In the genomic region with DNA sequence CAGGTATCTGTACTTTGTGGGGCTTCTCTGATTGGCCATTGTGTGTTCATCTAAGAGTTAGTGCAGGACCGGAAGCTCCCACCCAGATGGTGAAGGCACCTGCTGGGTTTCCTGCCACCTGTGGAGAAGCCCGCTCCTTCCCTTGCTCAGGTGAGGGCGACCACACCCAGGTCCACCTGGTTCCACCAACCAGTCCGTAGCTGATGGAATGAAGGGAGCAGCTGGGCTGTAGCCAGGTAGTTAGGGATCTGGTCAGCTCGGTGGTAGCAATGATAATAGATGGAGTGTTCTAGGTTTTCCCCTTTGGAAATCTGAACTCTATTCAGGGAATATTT, we compare ENCODE assay signal across 19 cellular contexts. TPM values are rescaled to one million over a fixed set of nuclear protein-coding genes. Genes with fewer than 3 reads are reported as not detected.
DNase-seq lines count a peak whose midpoint lies in the region; ATAC-seq and TF ChIP-seq lines count a peak whose summit lies in the region.
"Had no signal": no experiment of that assay in that cellular context is flagged by ENCODE, and none has a peak within 500 bp of the region (broad histone marks: within the 10 kb centered on the region; RNA-seq: fewer than 3 reads in every experiment).

No MANE protein-coding gene starts in this region.

- H3K4me3 ChIP-seq in BLaER1 = no peak overlapping the region
- peak overlapping the region in 1 of 2 experiments; percentile 29; a peak in 2 of 4 replicates for H3K4me3 ChIP-seq in Panc1 (ENCODE audit: low read depth in 2 of 2, low read length in 2 of 2)
- H3K4me3 ChIP-seq in osteoblast (ENCODE audit: insufficient read depth, low read length) = no peak overlapping the region

- BruUV-seq in Panc1 (replicated peaks; lab: Mats Ljungman, UMichigan) = no TSS peak

- DNase-seq in COLO668 (lab: John Stamatoyannopoulos, UW; ENCODE audit: unreplicated experiment) (peak; percentile 81), Panc1 (ENCODE audit: low read depth, low spot score) (no peak), osteoblast (ENCODE audit: insufficient read length, low spot score, missing footprints) (no peak), NCI-H446 treated with DMSO at 0.1 percent for 48 hours (lab: John Stamatoyannopoulos, UW) (no peak), HPDE6-E6E7 (ENCODE audit: extremely low spot score) (no peak)
- DNase-seq: COR-L47, DMS 273 treated with DMSO at 0.1 percent for 48 hours, H9, NCI-H1417, NCI-H1930, NCI-H446, NCI-H774, OCI-M1, RPMI8226, SIG-M5, T-helper 1 cell had no signal

- H3K4me1 ChIP-seq in BLaER1 = peaks cover 21% of the 10 kb centered on the region
- H3K4me1 ChIP-seq in Panc1 (ENCODE audit: control insufficient read depth, insufficient read depth, low read length) = peaks cover 93% of the 10 kb centered on the region
- H3K4me1 ChIP-seq in osteoblast (ENCODE audit: insufficient read depth, low read length) = peaks cover 72% of the 10 kb centered on the region

- H4K20me1 ChIP-seq in BLaER1 (no peaks in the 10 kb centered on the region), osteoblast (ENCODE audit: insufficient read depth, low read length) (peaks cover 82% of the 10 kb centered on the region)

- H3K4me2 ChIP-seq in BLaER1 = peak overlapping the region; percentile 80
- H3K4me2 ChIP-seq in osteoblast (ENCODE audit: insufficient read depth, low read length) = peak overlapping the region; percentile 71

- in situ Hi-C loops in Panc1 (cut with HindIII; ENCODE audit: low pct_unique_long_range_greater_than_20kb, low sequenced_read_pairs) = no loop called here

- CTCF ChIA-PET in Panc1 (lab: Charles Lee) = no interaction called here

- ATAC-seq in Panc1 (no peak), GM18868 (IDR thresholded peaks at IDR 0.05; ENCODE audit: unreplicated experiment) (no peak), HG03045 (IDR thresholded peaks at IDR 0.05; ENCODE audit: unreplicated experiment) (no peak)

- H3K36me3 ChIP-seq in BLaER1 (no peaks in the 10 kb centered on the region), Panc1 (ENCODE audit: control insufficient read depth, insufficient read depth, low read length) (no peaks in the 10 kb centered on the region; the same call in 1 of the 2 replicates), osteoblast (ENCODE audit: insufficient read depth, low read length) (peaks cover 29% of the 10 kb centered on the region)

- H3K9ac ChIP-seq in BLaER1 = no peak overlapping the region

- H3K79me2 ChIP-seq in osteoblast (ENCODE audit: insufficient read depth, low read length) = peaks cover 98% of the 10 kb centered on the region

- TF ChIP-seq CTCF in Panc1 (IDR thresholded peaks at IDR 0.05) (no peak), osteoblast (IDR thresholded peaks at IDR 0.05; ENCODE audit: extremely low read depth, low read depth, low read length) (no peak)

- H3K9me3 ChIP-seq in BLaER1 (no peaks in the 10 kb centered on the region), Panc1 (ENCODE audit: control insufficient read depth, insufficient read depth, low read depth, low read length) (no peaks in the 10 kb centered on the region), osteoblast (ENCODE audit: low read depth, low read length) (no peaks in the 10 kb centered on the region)

- intact Hi-C loops in Panc1 (cut with micrococcal nuclease; ENCODE audit: unreplicated experiment) = loop anchor here (5.0 kb wide), 1 partner anchor 134 kb away; no protein-coding TSS in a partner anchor

- no peak overlapping the region for H3K27ac ChIP-seq in BLaER1
- peak overlapping the region; percentile 100 for H3K27ac ChIP-seq in Panc1 (ENCODE audit: low read length)
- H3K27ac ChIP-seq in osteoblast (ENCODE audit: low read depth, low read length) = peak overlapping the region; percentile 79

- H2AFZ ChIP-seq in osteoblast (ENCODE audit: low read length) = no peak overlapping the region

- POLR2A ChIA-PET in Panc1 (lab: Charles Lee) = no interaction called here

- no peaks in the 10 kb centered on the region for H3K27me3 ChIP-seq in BLaER1
- H3K27me3 ChIP-seq in Panc1 (ENCODE audit: control insufficient read depth, insufficient read depth, low read length) = no peaks in the 10 kb centered on the region
- no peaks in the 10 kb centered on the region for H3K27me3 ChIP-seq in osteoblast (ENCODE audit: insufficient read depth, low read length)

RNA-seq across cellular contexts. Expression of gene SH3BP4, which starts 16.0 kb away (rescaled TPM):
- 133 TPM for total RNA-seq in Panc1 (2021; ENCODE audit: unreplicated experiment)
- polyA plus RNA-seq in Panc1 (2012; ENCODE audit: insufficient read length) = 102 TPM
- total RNA-seq in osteoblast = 113 and 121 TPM in 2 replicates
